In genomic region chr1:27427836-27428315, GRCh38 we compare ENCODE assay signal across 10 cellular contexts. TPM values are rescaled to one million over a fixed set of nuclear protein-coding genes. Genes with fewer than 3 reads are reported as not detected.
A peak's percentile ranks its signal among the peaks of the same experiment; 100 is the strongest.
DNase-seq lines count a peak whose midpoint lies in the region; ATAC-seq and TF ChIP-seq lines count a peak whose summit lies in the region.
"Had no signal": no experiment of that assay in that cellular context is flagged by ENCODE, and none has a peak within 500 bp of the region (broad histone marks: within the 10 kb centered on the region; RNA-seq: fewer than 3 reads in every experiment).

No MANE protein-coding gene starts in this region.

- H3K9me3 Mint-ChIP-seq in Caco-2 (ENCODE audit: unreplicated experiment) (no peaks in the 10 kb centered on the region), glutamatergic neuron (ENCODE audit: unreplicated experiment) (no peaks in the 10 kb centered on the region)
- H3K9me3 Mint-ChIP-seq in activated CD4-positive, alpha-beta memory T cell treated with anti-CD3 and anti-CD28 coated beads for 36 hours, result no peaks in the 10 kb centered on the region
- H3K9me3 Mint-ChIP-seq: central memory CD8-positive, alpha-beta T cell had no signal

- no TSS peak for BruUV-seq in Caco-2 (replicated peaks; lab: Mats Ljungman, UMichigan)

- H3K4me3 Mint-ChIP-seq in Caco-2 (ENCODE audit: unreplicated experiment) (no peak overlapping the region), glutamatergic neuron (ENCODE audit: unreplicated experiment) (peak overlapping the region; percentile 78)
- peak overlapping the region; percentile 75 for H3K4me3 Mint-ChIP-seq in activated CD4-positive, alpha-beta memory T cell treated with anti-CD3 and anti-CD28 coated beads for 36 hours

- H3K27me3 ChIP-seq in Caco-2 (replicated peaks; ENCODE audit: control insufficient read depth, insufficient read depth, low read length), result no peaks in the 10 kb centered on the region
- H3K27me3 ChIP-seq in rectal smooth muscle tissue (ENCODE audit: control insufficient read depth, insufficient read depth, low read length), result no peaks in the 10 kb centered on the region

- no peaks in the 10 kb centered on the region for H3K36me3 ChIP-seq in Caco-2 (ENCODE audit: control insufficient read depth, insufficient read depth, low read length)
- peaks cover 14% of the 10 kb centered on the region for H3K36me3 ChIP-seq in rectal smooth muscle tissue (ENCODE audit: control insufficient read depth, insufficient read depth, low read length)

- intact Hi-C loops in Caco-2 (cut with micrococcal nuclease; ENCODE audit: unreplicated experiment), result no loop called here
- intact Hi-C loops in activated CD4-positive, alpha-beta memory T cell treated with anti-CD3 and anti-CD28 coated beads for 36 hours (cut with micrococcal nuclease), result no loop called here

- H3K9me3 ChIP-seq in Caco-2, result no peaks in the 10 kb centered on the region

- no peak overlapping the region for H3K4me3 ChIP-seq in Caco-2 (ENCODE audit: low read depth, low read length)
- no peak overlapping the region for H3K4me3 ChIP-seq in rectal smooth muscle tissue (ENCODE audit: low read length)

- DNase-seq in Caco-2 (no peak), glutamatergic neuron (no peak), RWPE1 (ENCODE audit: low spot score) (no peak), NCI-H187 treated with DMSO at 0.1 percent for 48 hours (lab: John Stamatoyannopoulos, UW) (no peak)
- DNase-seq in activated CD4-positive, alpha-beta memory T cell treated with anti-CD3 and anti-CD28 coated beads for 36 hours, result no peak
- DNase-seq: NCI-H345 had no signal

- no peak overlapping the region for H3K9ac ChIP-seq in rectal smooth muscle tissue (ENCODE audit: low read length)

- H3K27ac Mint-ChIP-seq in Caco-2 (ENCODE audit: unreplicated experiment) (peak overlapping the region; percentile 25), glutamatergic neuron (ENCODE audit: unreplicated experiment) (peak overlapping the region; percentile 84)
- H3K27ac Mint-ChIP-seq in activated CD4-positive, alpha-beta memory T cell treated with anti-CD3 and anti-CD28 coated beads for 36 hours, result peak overlapping the region; percentile 85

- ATAC-seq in HG02610 (IDR thresholded peaks at IDR 0.05; ENCODE audit: unreplicated experiment), result no peak
- ATAC-seq in HG02938 (IDR thresholded peaks at IDR 0.05; ENCODE audit: unreplicated experiment), result no peak

- no peak for TF ChIP-seq CTCF in Caco-2 (IDR thresholded peaks at IDR 0.05; ENCODE audit: insufficient read depth in 1 of 2, low read depth in 1 of 2, low read length in 1 of 2, severe bottlenecking in 1 of 2, unreplicated experiment in 1 of 2)
- TF ChIP-seq CTCF in glutamatergic neuron (IDR thresholded peaks at IDR 0.05; ENCODE audit: partially characterized antibody, unreplicated experiment), result no peak
- TF ChIP-seq CTCF in RWPE1 (conservative IDR thresholded peaks at IDR 0.05; ENCODE audit: low read depth), result no peak

- CTCF ChIA-PET in Caco-2 (lab: Charles Lee), result interaction anchor here (1.1 kb wide), 1 partner anchor 127 kb away, joined by 3 read pairs; no protein-coding TSS in a partner anchor
- CTCF ChIA-PET in activated CD4-positive, alpha-beta memory T cell treated with anti-CD3 and anti-CD28 coated beads for 36 hours (lab: Charles Lee), result interaction anchor here (0.8 to 1.8 kb wide), 8 partner anchors 10 to 179 kb away, joined by 3 to 6 read pairs (median 3); partner anchors contain the start of gene AHDC1
- CTCF ChIA-PET in RWPE1 (lab: Yijun Ruan, JAX), result interaction anchor here (0.6 to 1.1 kb wide), 4 partner anchors 11 to 214 kb away, joined by 3 to 5 read pairs (median 4); no protein-coding TSS in a partner anchor

- peak overlapping the region; percentile 53 for H3K27ac ChIP-seq in rectal smooth muscle tissue (ENCODE audit: low read depth, low read length)
- no peak overlapping the region for H3K27ac ChIP-seq in RWPE1

- POLR2A ChIA-PET in Caco-2 (lab: Charles Lee) (no interaction called here), RWPE1 (lab: Yijun Ruan, JAX; ENCODE audit: low non-redundant PET) (no interaction called here)
- POLR2A ChIA-PET in activated CD4-positive, alpha-beta memory T cell treated with anti-CD3 and anti-CD28 coated beads for 36 hours (lab: Charles Lee), result interaction anchor here (1.4 kb wide), 1 partner anchor 9 kb away, joined by 4 read pairs; no protein-coding TSS in a partner anchor

- H3K27me3 Mint-ChIP-seq in Caco-2 (ENCODE audit: insufficient read depth, unreplicated experiment), result no peaks in the 10 kb centered on the region
- H3K27me3 Mint-ChIP-seq in activated CD4-positive, alpha-beta memory T cell treated with anti-CD3 and anti-CD28 coated beads for 36 hours, result no peaks in the 10 kb centered on the region
- no peaks in the 10 kb centered on the region for H3K27me3 Mint-ChIP-seq in glutamatergic neuron (ENCODE audit: unreplicated experiment)
- H3K27me3 Mint-ChIP-seq: central memory CD8-positive, alpha-beta T cell had no signal

- H3K36me3 Mint-ChIP-seq in Caco-2 (ENCODE audit: insufficient read depth, unreplicated experiment) (peaks cover 19% of the 10 kb centered on the region), glutamatergic neuron (ENCODE audit: unreplicated experiment) (no peaks in the 10 kb centered on the region)
- H3K36me3 Mint-ChIP-seq in activated CD4-positive, alpha-beta memory T cell treated with anti-CD3 and anti-CD28 coated beads for 36 hours, result peaks cover 20% of the 10 kb centered on the region

- no peaks in the 10 kb centered on the region for H3K4me1 ChIP-seq in Caco-2
- peaks cover 27% of the 10 kb centered on the region for H3K4me1 ChIP-seq in rectal smooth muscle tissue (ENCODE audit: control insufficient read depth, insufficient read depth, low read length)

- H3K4me1 Mint-ChIP-seq in Caco-2 (ENCODE audit: low read depth, unreplicated experiment), result no peaks in the 10 kb centered on the region
- H3K4me1 Mint-ChIP-seq in activated CD4-positive, alpha-beta memory T cell treated with anti-CD3 and anti-CD28 coated beads for 36 hours (ENCODE audit: low read depth), result peaks cover 69% of the 10 kb centered on the region
- peaks cover 34% of the 10 kb centered on the region for H3K4me1 Mint-ChIP-seq in glutamatergic neuron (ENCODE audit: low read depth, unreplicated experiment)

RNA-seq across cellular contexts. Expression of gene GPR3, which starts 35.5 kb away (rescaled TPM):
- total RNA-seq in Caco-2 (2022), result 0.91 and 1.2 TPM in 2 replicates
- total RNA-seq in activated CD4-positive, alpha-beta memory T cell treated with anti-CD3 and anti-CD28 coated beads for 36 hours, result 1 to 10 TPM; 1.3 to 1.5 TPM
- total RNA-seq in glutamatergic neuron (ENCODE audit: unreplicated experiment), result 1.5 TPM

RNA-seq across cellular contexts. Expression of gene CD164L2, which starts 44.7 kb away (rescaled TPM):
- total RNA-seq in Caco-2 (2022), result 0.21 TPM in 1 of 2 replicates, not detected in the other
- total RNA-seq in activated CD4-positive, alpha-beta memory T cell treated with anti-CD3 and anti-CD28 coated beads for 36 hours, result not detected
- total RNA-seq in glutamatergic neuron (ENCODE audit: unreplicated experiment), result not detected

RNA-seq across cellular contexts. Expression of gene FCN3, which starts 53.3 kb away (rescaled TPM):
- total RNA-seq in Caco-2 (2022) (not detected in 2 replicates), glutamatergic neuron (ENCODE audit: unreplicated experiment) (not detected)
- not detected for total RNA-seq in activated CD4-positive, alpha-beta memory T cell treated with anti-CD3 and anti-CD28 coated beads for 36 hours

Comparison
In these comparisons a context has a peak if more than half of its experiments do, and no peak if none do; other contexts are left out.
1. H3K27ac Mint-ChIP-seq: peak in every context shown above with its lines; median percentile 85 in activated CD4-positive, alpha-beta memory T cell treated with anti-CD3 and anti-CD28 coated beads for 36 hours; 84 in glutamatergic neuron; 25 in Caco-2.